ENCODE assay signal across 4 cellular contexts in genomic region chr14:19480491-19480890, GRCh38. TPM values are rescaled to one million over a fixed set of nuclear protein-coding genes. Genes with fewer than 3 reads are reported as not detected.
"Had no signal": no experiment of that assay in that cellular context is flagged by ENCODE, and none has a peak within 500 bp of the region (broad histone marks: within the 10 kb centered on the region; RNA-seq: fewer than 3 reads in every experiment).

No MANE protein-coding gene starts in this region.

RNA-seq across cellular contexts. Expression of gene POTEG, which starts 46.4 kb away (rescaled TPM):
- total RNA-seq: K562, M059J, PC-3, SJCRH30 had no signal
- polyA plus RNA-seq: K562 had no signal
